In genomic region chr1:33433509-33434362, GRCh38 we compare ENCODE assay signal across 10 cellular contexts. TPM values are rescaled to one million over a fixed set of nuclear protein-coding genes. Genes with fewer than 3 reads are reported as not detected.
A peak's percentile ranks its signal among the peaks of the same experiment; 100 is the strongest.
DNase-seq lines count a peak whose midpoint lies in the region; ATAC-seq and TF ChIP-seq lines count a peak whose summit lies in the region.
"Had no signal": no experiment of that assay in that cellular context is flagged by ENCODE, and none has a peak within 500 bp of the region (broad histone marks: within the 10 kb centered on the region; RNA-seq: fewer than 3 reads in every experiment).

No MANE protein-coding gene starts in this region.

- TF ChIP-seq EP300 in upper lobe of left lung (IDR thresholded peaks at IDR 0.05): peak in 2 of 4 donors; percentile 40 to 78

- H3K4me1 ChIP-seq in upper lobe of left lung: peaks cover 14 to 35% (median 25%) of the 10 kb centered on the region in 4 donors

- TF ChIP-seq CTCF in kidney epithelial cell (IDR thresholded peaks at IDR 0.05; ENCODE audit: insufficient read depth, low read length, poor library complexity, severe bottlenecking) (no peak), upper lobe of left lung (IDR thresholded peaks at IDR 0.05) (no peak)

- ATAC-seq in upper lobe of left lung (ENCODE audit: low FRiP score in 2 of 2) (peak; percentile 65 to 75), HG02759 (IDR thresholded peaks at IDR 0.05; ENCODE audit: unreplicated experiment) (no peak)

- 35 to 44% methylated on average over 3 of the region's 3 CpGs for WGBS in upper lobe of left lung, 2 donors

- no peaks in the 10 kb centered on the region for H3K9me3 ChIP-seq in upper lobe of left lung

- H3K27ac ChIP-seq in upper lobe of left lung: peak overlapping the region in 3 of 4 donors; percentile 38 to 61 (median 43)

- H3K36me3 ChIP-seq in kidney epithelial cell (ENCODE audit: control insufficient read depth, insufficient read depth, low read length): no peaks in the 10 kb centered on the region
- H3K36me3 ChIP-seq in upper lobe of left lung: no peaks in the 10 kb centered on the region

- no peak overlapping the region for H3K4me3 ChIP-seq in kidney epithelial cell (ENCODE audit: low read depth, low read length)
- H3K4me3 ChIP-seq in upper lobe of left lung: no peak overlapping the region

- DNase-seq in activated CD4-positive, alpha-beta T cell treated with anti-CD3 and anti-CD28 coated beads for 48 hours: peak; percentile 7
- no peak for DNase-seq in activated CD4-positive, alpha-beta T cell treated with anti-CD3 and anti-CD28 coated beads, Interleukin-2, amount 50 U/mL, for 1 hour
- DNase-seq in UCSD-AML1 (lab: John Stamatoyannopoulos, UW; ENCODE audit: unreplicated experiment) (peak; percentile 42), kidney epithelial cell (ENCODE audit: low read depth) (peak; percentile 98), upper lobe of left lung (peak in 1 of 2 donors; percentile 57), SHP77 (lab: John Stamatoyannopoulos, UW) (no peak)
- no peak for DNase-seq in activated CD4-positive, CD25-positive, alpha-beta regulatory T cell treated with anti-CD3 and anti-CD28 coated beads, Interleukin-2, amount 50 U/mL, for 72 hours
- DNase-seq: CD4-positive, CD25-positive, alpha-beta regulatory T cell; NCI-H187 treated with DMSO at 0.1 percent for 48 hours had no signal

- TF ChIP-seq POLR2A in upper lobe of left lung (IDR thresholded peaks at IDR 0.05): no peak

- H3K27me3 ChIP-seq in kidney epithelial cell (ENCODE audit: control insufficient read depth, insufficient read depth, low read length) (no peaks in the 10 kb centered on the region), upper lobe of left lung (peaks cover 0 to 6% (median 0%) of the 10 kb centered on the region in 4 donors)

RNA-seq across cellular contexts. Expression of gene PHC2, which starts 2.8 kb away (rescaled TPM):
- total RNA-seq in kidney epithelial cell (216 and 226 TPM in 2 replicates), upper lobe of left lung (100 to 1,000 TPM; 103 to 173 (median 129) TPM)

RNA-seq across cellular contexts. Expression of gene ZSCAN20, which starts 38.7 kb away (rescaled TPM):
- total RNA-seq in kidney epithelial cell (7.1 and 9.2 TPM in 2 replicates), upper lobe of left lung (1 to 10 TPM; 2.2 to 5.6 (median 4.8) TPM)

Comparison
In these comparisons a context has a peak if more than half of its experiments do, and no peak if none do; other contexts are left out.
1. DNase-seq: peak in activated CD4-positive, alpha-beta T cell treated with anti-CD3 and anti-CD28 coated beads for 48 hours (single experiment), UCSD-AML1 (single experiment) and kidney epithelial cell (single experiment); none in activated CD4-positive, alpha-beta T cell treated with anti-CD3 and anti-CD28 coated beads, Interleukin-2, amount 50 U/mL, for 1 hour (single experiment), activated CD4-positive, CD25-positive, alpha-beta regulatory T cell treated with anti-CD3 and anti-CD28 coated beads, Interleukin-2, amount 50 U/mL, for 72 hours (single experiment) and SHP77 (0 of 2).